In the genomic region with DNA sequence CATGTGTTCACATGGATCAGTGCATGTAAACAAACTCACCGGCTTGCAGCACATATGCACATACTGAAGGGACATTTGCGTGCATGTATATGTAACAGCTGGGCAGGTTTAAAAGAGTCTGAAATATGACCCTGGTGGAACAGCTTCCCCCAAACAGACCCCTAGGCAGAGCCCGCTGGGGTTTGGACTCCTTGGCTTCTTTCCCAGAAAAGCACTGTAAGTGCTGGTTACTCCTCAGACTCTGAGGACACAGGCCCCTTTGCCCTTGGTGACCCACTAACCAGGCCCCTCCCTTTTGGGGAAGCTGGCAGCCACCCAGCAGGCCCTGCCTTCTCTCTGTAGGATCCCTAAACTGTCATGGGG, we compare ENCODE assay signal across 1 cellular context.
TF ChIP-seq lines count a peak whose summit lies in the region.

No MANE protein-coding gene starts in this region.

TF ChIP-seq in HEK293, 187 proteins besides CTCF, POLR2A, EP300 and RAD21 (continued from another document):
- 0 out of 2 replicates have a peak, but pooled peaks have one; percentile 30 for TF ChIP-seq WT1 (tag by site-specific recombination; IDR thresholded peaks at IDR 0.05)
- TF ChIP-seq ZNF394 (tag by site-specific recombination; IDR thresholded peaks at IDR 0.05; ENCODE audit: borderline replicate concordance), result no peak
- 0 out of 2 replicates have a peak, but pooled peaks have one; percentile 20 for TF ChIP-seq ZNF629 (tag by site-specific recombination; IDR thresholded peaks at IDR 0.05)
- TF ChIP-seq ZBTB8A (tag by site-specific recombination; IDR thresholded peaks at IDR 0.05), result 0 out of 2 replicates have a peak, but pooled peaks have one; percentile 12
- TF ChIP-seq ZNF530 (tag by site-specific recombination; IDR thresholded peaks at IDR 0.05; ENCODE audit: low read depth), result no peak
- TF ChIP-seq ZNF398 (tag by site-specific recombination; IDR thresholded peaks at IDR 0.05), result 0 out of 2 replicates have a peak, but pooled peaks have one; percentile 10
- no peak for TF ChIP-seq ZNF423 (tag by site-specific recombination; IDR thresholded peaks at IDR 0.05)
- TF ChIP-seq, protein P1, sequence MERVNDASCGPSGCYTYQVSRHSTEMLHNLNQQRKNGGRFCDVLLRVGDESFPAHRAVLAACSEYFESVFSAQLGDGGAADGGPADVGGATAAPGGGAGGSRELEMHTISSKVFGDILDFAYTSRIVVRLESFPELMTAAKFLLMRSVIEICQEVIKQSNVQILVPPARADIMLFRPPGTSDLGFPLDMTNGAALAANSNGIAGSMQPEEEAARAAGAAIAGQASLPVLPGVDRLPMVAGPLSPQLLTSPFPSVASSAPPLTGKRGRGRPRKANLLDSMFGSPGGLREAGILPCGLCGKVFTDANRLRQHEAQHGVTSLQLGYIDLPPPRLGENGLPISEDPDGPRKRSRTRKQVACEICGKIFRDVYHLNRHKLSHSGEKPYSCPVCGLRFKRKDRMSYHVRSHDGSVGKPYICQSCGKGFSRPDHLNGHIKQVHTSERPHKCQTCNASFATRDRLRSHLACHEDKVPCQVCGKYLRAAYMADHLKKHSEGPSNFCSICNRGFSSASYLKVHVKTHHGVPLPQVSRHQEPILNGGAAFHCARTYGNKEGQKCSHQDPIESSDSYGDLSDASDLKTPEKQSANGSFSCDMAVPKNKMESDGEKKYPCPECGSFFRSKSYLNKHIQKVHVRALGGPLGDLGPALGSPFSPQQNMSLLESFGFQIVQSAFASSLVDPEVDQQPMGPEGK (tag by site-specific recombination; IDR thresholded peaks at IDR 0.05), result peak; percentile 83
- peak; percentile 15; the same call in 1 of the 2 replicates for TF ChIP-seq ZBTB20 (tag by site-specific recombination; IDR thresholded peaks at IDR 0.05)
- TF ChIP-seq GLIS2 (tag by site-specific recombination; IDR thresholded peaks at IDR 0.05), result peak; percentile 55; the same call in 1 of the 2 replicates
- 0 out of 2 replicates have a peak, but pooled peaks have one; percentile 53 for TF ChIP-seq ZSCAN30 (tag by site-specific recombination; IDR thresholded peaks at IDR 0.05)
- no peak for TF ChIP-seq ZNF214 (tag by site-specific recombination; IDR thresholded peaks at IDR 0.05; ENCODE audit: borderline replicate concordance)
- TF ChIP-seq, protein P2, sequence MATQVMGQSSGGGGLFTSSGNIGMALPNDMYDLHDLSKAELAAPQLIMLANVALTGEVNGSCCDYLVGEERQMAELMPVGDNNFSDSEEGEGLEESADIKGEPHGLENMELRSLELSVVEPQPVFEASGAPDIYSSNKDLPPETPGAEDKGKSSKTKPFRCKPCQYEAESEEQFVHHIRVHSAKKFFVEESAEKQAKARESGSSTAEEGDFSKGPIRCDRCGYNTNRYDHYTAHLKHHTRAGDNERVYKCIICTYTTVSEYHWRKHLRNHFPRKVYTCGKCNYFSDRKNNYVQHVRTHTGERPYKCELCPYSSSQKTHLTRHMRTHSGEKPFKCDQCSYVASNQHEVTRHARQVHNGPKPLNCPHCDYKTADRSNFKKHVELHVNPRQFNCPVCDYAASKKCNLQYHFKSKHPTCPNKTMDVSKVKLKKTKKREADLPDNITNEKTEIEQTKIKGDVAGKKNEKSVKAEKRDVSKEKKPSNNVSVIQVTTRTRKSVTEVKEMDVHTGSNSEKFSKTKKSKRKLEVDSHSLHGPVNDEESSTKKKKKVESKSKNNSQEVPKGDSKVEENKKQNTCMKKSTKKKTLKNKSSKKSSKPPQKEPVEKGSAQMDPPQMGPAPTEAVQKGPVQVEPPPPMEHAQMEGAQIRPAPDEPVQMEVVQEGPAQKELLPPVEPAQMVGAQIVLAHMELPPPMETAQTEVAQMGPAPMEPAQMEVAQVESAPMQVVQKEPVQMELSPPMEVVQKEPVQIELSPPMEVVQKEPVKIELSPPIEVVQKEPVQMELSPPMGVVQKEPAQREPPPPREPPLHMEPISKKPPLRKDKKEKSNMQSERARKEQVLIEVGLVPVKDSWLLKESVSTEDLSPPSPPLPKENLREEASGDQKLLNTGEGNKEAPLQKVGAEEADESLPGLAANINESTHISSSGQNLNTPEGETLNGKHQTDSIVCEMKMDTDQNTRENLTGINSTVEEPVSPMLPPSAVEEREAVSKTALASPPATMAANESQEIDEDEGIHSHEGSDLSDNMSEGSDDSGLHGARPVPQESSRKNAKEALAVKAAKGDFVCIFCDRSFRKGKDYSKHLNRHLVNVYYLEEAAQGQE (tag by site-specific recombination; IDR thresholded peaks at IDR 0.05), result no peak
- TF ChIP-seq MYNN (tag by site-specific recombination; IDR thresholded peaks at IDR 0.05; ENCODE audit: borderline replicate concordance), result no peak
